24 cellular contexts compared by ENCODE assay signal in genomic region chr18:34817636-34818035, GRCh38.
"Had no signal": no experiment of that assay in that cellular context is flagged by ENCODE, and none has a peak within 500 bp of the region (broad histone marks: within the 10 kb centered on the region; RNA-seq: fewer than 3 reads in every experiment).

No MANE protein-coding gene starts in this region.

- H3K4me1 ChIP-seq: esophagus squamous epithelium, testis had no signal

- H3K36me3 Mint-ChIP-seq: activated naive CD8-positive, alpha-beta T cell; mesothelial cell of epicardium; naive thymus-derived CD4-positive, alpha-beta T cell had no signal

- H3K9me3 ChIP-seq: ascending aorta, esophagus squamous epithelium, pancreas, testis, transverse colon had no signal

- H3K27me3 ChIP-seq: ascending aorta, esophagus squamous epithelium, pancreas, testis, transverse colon had no signal

- H3K9me3 Mint-ChIP-seq: dendritic cell treated with granulocyte-macrophage colony-stimulating factor and Interleukin-4, amounts not matched to agents 40 ng/mL and 50 ng/mL, for 4 days; mesothelial cell of epicardium; naive thymus-derived CD4-positive, alpha-beta T cell had no signal

- H3K27ac Mint-ChIP-seq: activated naive CD8-positive, alpha-beta T cell; dendritic cell treated with granulocyte-macrophage colony-stimulating factor and Interleukin-4, amounts not matched to agents 40 ng/mL and 50 ng/mL, for 4 days; mesothelial cell of epicardium had no signal

- DNase-seq: activated CD4-positive, alpha-beta T cell treated with anti-CD3 and anti-CD28 coated beads for 48 hours; activated CD4-positive, alpha-beta T cell treated with anti-CD3 and anti-CD28 coated beads, Interleukin-2, amount 50 U/mL, for 48 hours; activated CD8-positive, alpha-beta memory T cell treated with anti-CD3 and anti-CD28 coated beads for 24 hours; activated effector memory CD4-positive, alpha-beta T cell treated with Interleukin-2 at 50 U/mL for 16 hours; activated naive CD4-positive, alpha-beta T cell treated with Interleukin-2 at 50 U/mL for 16 hours; central memory CD4-positive, alpha-beta T cell; effector CD8-positive, alpha-beta T cell; esophagus squamous epithelium; glutamatergic neuron; left cardiac atrium; left ventricle myocardium superior; naive thymus-derived CD4-positive, alpha-beta T cell; pancreas; right cardiac atrium; stimulated activated naive CD4-positive, alpha-beta T cell treated with Interleukin-2 at 50 U/mL for 16 hours; testis; transverse colon; WERI-Rb-1 had no signal

- ATAC-seq: activated CD4-positive, CD25-positive, alpha-beta regulatory T cell treated with anti-CD3 and anti-CD28 coated beads, Interleukin-2, amount 50 U/mL, for 24 hours; left cardiac atrium; left ventricle myocardium superior; naive thymus-derived CD4-positive, alpha-beta T cell; pancreas; right cardiac atrium had no signal

- H3K4me3 Mint-ChIP-seq: activated naive CD8-positive, alpha-beta T cell; dendritic cell treated with granulocyte-macrophage colony-stimulating factor and Interleukin-4, amounts not matched to agents 40 ng/mL and 50 ng/mL, for 4 days; mesothelial cell of epicardium; naive thymus-derived CD4-positive, alpha-beta T cell had no signal

- H3K4me1 Mint-ChIP-seq: naive thymus-derived CD4-positive, alpha-beta T cell had no signal

- H3K27me3 Mint-ChIP-seq: dendritic cell treated with granulocyte-macrophage colony-stimulating factor and Interleukin-4, amounts not matched to agents 40 ng/mL and 50 ng/mL, for 4 days had no signal

- H3K27ac ChIP-seq: ascending aorta, epithelial cell of prostate, esophagus squamous epithelium, pancreas, testis, transverse colon, WERI-Rb-1 had no signal
